In the genomic region with DNA sequence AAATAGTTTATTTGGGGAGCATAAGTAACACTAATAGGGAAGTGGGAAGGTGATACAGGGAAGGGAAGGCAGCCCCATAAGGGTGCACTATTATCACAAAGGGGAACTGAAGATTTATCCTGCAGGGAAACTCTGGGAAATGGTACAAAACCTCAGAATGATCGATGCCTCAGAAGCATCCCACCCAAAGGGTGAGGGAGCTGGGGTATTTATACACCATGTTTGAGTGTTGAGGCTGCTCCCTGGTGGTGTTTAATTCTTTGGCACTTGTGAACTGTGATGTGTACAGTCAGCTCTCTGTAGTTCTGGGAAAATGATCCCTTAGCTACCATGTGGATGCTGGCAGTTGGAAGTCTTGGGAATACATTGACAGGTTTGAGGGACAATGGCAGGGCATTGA, we compare ENCODE assay signal across 20 cellular contexts.
"Had no signal": no experiment of that assay in that cellular context is flagged by ENCODE, and none has a peak within 500 bp of the region (broad histone marks: within the 10 kb centered on the region; RNA-seq: fewer than 3 reads in every experiment).

No MANE protein-coding gene starts in this region.

- H3K4me1 ChIP-seq: right lobe of liver, uterus had no signal

- H3K4me3 ChIP-seq: left ventricle myocardium inferior, lung, ovary, right atrium auricular region, right lobe of liver, smooth muscle cell, tibial nerve, uterus had no signal

- H3K27ac ChIP-seq: left ventricle myocardium inferior, ovary, right atrium auricular region, right lobe of liver, tibial nerve, uterus had no signal

- DNase-seq: islet precursor cell; left ventricle myocardium inferior; mesendoderm; naive thymus-derived CD4-positive, alpha-beta T cell; ovary; right lobe of liver; stimulated activated CD4-positive, alpha-beta T cell treated with anti-CD3 and anti-CD28 coated beads, Interleukin-1b, Interleukin-23, amount 100 ng/mL, for 48 hours; stimulated activated CD4-positive, alpha-beta T cell treated with anti-CD3 and anti-CD28 coated beads, Interleukin-2, amount 100 ng/mL, for 48 hours; stimulated activated CD4-positive, alpha-beta T cell treated with anti-CD3 and anti-CD28 coated beads, Interleukin-4, amount 100 ng/mL, for 4 hours; stimulated activated CD8-positive, alpha-beta memory T cell treated with anti-CD3 and anti-CD28 coated beads, Interleukin-4, amount 100 ng/mL, for 48 hours; stimulated activated naive CD4-positive, alpha-beta T cell treated with Interleukin-2 at 50 U/mL for 16 hours; stimulated activated naive CD8-positive, alpha-beta T cell treated with anti-CD3 and anti-CD28 coated beads, Interleukin-15, amount 100 ng/mL, for 72 hours; substantia nigra; uterus had no signal

- H3K27me3 ChIP-seq: ovary, right atrium auricular region, right lobe of liver, tibial nerve, uterus had no signal

- H3K36me3 ChIP-seq: left ventricle myocardium inferior, ovary, right atrium auricular region, right lobe of liver, tibial nerve, uterus had no signal

- H3K9me3 ChIP-seq: left ventricle myocardium inferior, ovary, right atrium auricular region, right lobe of liver, tibial nerve, uterus had no signal

- ATAC-seq: naive thymus-derived CD4-positive, alpha-beta T cell; natural killer cell treated with Interleukin-12 subunit alpha and Interleukin-12 subunit beta and Interleukin-15 and Interleukin-18, amount 100 ng/mL, for 72 hours; stimulated activated memory B cell treated with anti-CD40 and anti-IgM and Interleukin-4, amounts not matched to agents 10 μg/mL and 1 μg/mL and 100 μg/mL, for 72 hours; stimulated activated naive CD8-positive, alpha-beta T cell treated with anti-CD3 and anti-CD28 coated beads, Interleukin-15, amount 100 ng/mL, for 72 hours had no signal

- H3K4me2 ChIP-seq: smooth muscle cell had no signal
